In genomic region chr1:117189726-117190125, GRCh38 we compare ENCODE assay signal across 28 cellular contexts. TPM values are rescaled to one million over a fixed set of nuclear protein-coding genes. Genes with fewer than 3 reads are reported as not detected.
"Had no signal": no experiment of that assay in that cellular context is flagged by ENCODE, and none has a peak within 500 bp of the region (broad histone marks: within the 10 kb centered on the region; RNA-seq: fewer than 3 reads in every experiment).

No MANE protein-coding gene starts in this region.

- FAIRE-seq: endometrium, islet of Langerhans, keratinocyte had no signal

- H3K36me3 ChIP-seq: colonic mucosa, esophagus squamous epithelium, gastrocnemius medialis, heart right ventricle, left lung, lower lobe of right lung had no signal

- H3K4me1 ChIP-seq: colonic mucosa, esophagus squamous epithelium, gastrocnemius medialis, heart right ventricle, left lung, lower lobe of right lung had no signal

- DNase-seq: colonic mucosa; cortex of kidney; effector CD8-positive, alpha-beta T cell; effector memory CD8-positive, alpha-beta T cell; endodermal cell; erythroblast; esophagus squamous epithelium; foreskin fibroblast; foreskin melanocyte; gastrocnemius medialis; glutamatergic neuron; heart right ventricle; hippocampal formation; left cardiac atrium; left lung; left ventricle myocardium superior; lower lobe of right lung; mesenchymal stem cell; mucosa of descending colon; naive thymus-derived CD4-positive, alpha-beta T cell had no signal

- H3K27ac ChIP-seq: colonic mucosa, epithelial cell of prostate, esophagus squamous epithelium, gastrocnemius medialis, heart right ventricle, left lung, lower lobe of right lung had no signal

- H3K4me3 ChIP-seq: colonic mucosa, esophagus squamous epithelium, gastrocnemius medialis, heart right ventricle, left lung, lower lobe of right lung, mucosa of descending colon had no signal

- H3K9me3 ChIP-seq: colonic mucosa, gastrocnemius medialis, lower lobe of right lung, mucosa of descending colon had no signal

- H3K27me3 ChIP-seq: colonic mucosa, gastrocnemius medialis, heart right ventricle, left lung had no signal

RNA-seq across cellular contexts. Expression of gene VTCN1, which starts 21.0 kb away (rescaled TPM):
- total RNA-seq: colonic mucosa; dermis microvascular lymphatic vessel endothelial cell; endodermal cell; gastrocnemius medialis; glomerular endothelial cell; left cardiac atrium; left ventricle myocardium superior; lung microvascular endothelial cell; mesenteric fat pad; mucosa of descending colon; naive thymus-derived CD4-positive, alpha-beta T cell had no signal
- polyA plus RNA-seq: heart right ventricle; keratinocyte; naive thymus-derived CD4-positive, alpha-beta T cell had no signal
